In genomic region chr2:236993-237539, GRCh38 we compare ENCODE assay signal across 28 cellular contexts. TPM values are rescaled to one million over a fixed set of nuclear protein-coding genes. Genes with fewer than 3 reads are reported as not detected.
A peak's percentile ranks its signal among the peaks of the same experiment; 100 is the strongest.
DNase-seq lines count a peak whose midpoint lies in the region; ATAC-seq lines count a peak whose summit lies in the region.
"Had no signal": no experiment of that assay in that cellular context is flagged by ENCODE, and none has a peak within 500 bp of the region (broad histone marks: within the 10 kb centered on the region; RNA-seq: fewer than 3 reads in every experiment).

No MANE protein-coding gene starts in this region.

- peak overlapping the region; percentile 31 for H3K4me3 Mint-ChIP-seq in natural killer cell treated with Interleukin-12 subunit alpha and Interleukin-12 subunit beta and Interleukin-15 and Interleukin-18, amount 100 ng/mL, for 72 hours
- H3K4me3 Mint-ChIP-seq in activated CD4-positive, alpha-beta T cell treated with anti-CD3 and anti-CD28 coated beads for 36 hours: no peak overlapping the region
- H3K4me3 Mint-ChIP-seq: B cell; CD8-positive, alpha-beta T cell had no signal

- peaks cover 15% of the 10 kb centered on the region for H3K36me3 Mint-ChIP-seq in natural killer cell treated with Interleukin-12 subunit alpha and Interleukin-12 subunit beta and Interleukin-15 and Interleukin-18, amount 100 ng/mL, for 72 hours
- peaks cover 14% of the 10 kb centered on the region for H3K36me3 Mint-ChIP-seq in activated CD4-positive, alpha-beta T cell treated with anti-CD3 and anti-CD28 coated beads for 36 hours (ENCODE audit: low read depth)

- H3K4me1 Mint-ChIP-seq in natural killer cell treated with Interleukin-12 subunit alpha and Interleukin-12 subunit beta and Interleukin-15 and Interleukin-18, amount 100 ng/mL, for 72 hours (ENCODE audit: low read depth in 2 of 2): peaks cover 34 to 37% of the 10 kb centered on the region in 2 donors
- no peaks in the 10 kb centered on the region for H3K4me1 Mint-ChIP-seq in activated CD4-positive, alpha-beta T cell treated with anti-CD3 and anti-CD28 coated beads for 36 hours
- H3K4me1 Mint-ChIP-seq: B cell had no signal

- H3K9me3 Mint-ChIP-seq in natural killer cell treated with Interleukin-12 subunit alpha and Interleukin-12 subunit beta and Interleukin-15 and Interleukin-18, amount 100 ng/mL, for 72 hours: no peaks in the 10 kb centered on the region
- peaks cover 4% of the 10 kb centered on the region for H3K9me3 Mint-ChIP-seq in activated CD4-positive, alpha-beta T cell treated with anti-CD3 and anti-CD28 coated beads for 36 hours (ENCODE audit: low read depth)

- DNase-seq in caudate nucleus (lab: John Stamatoyannopoulos, UW): peak in 2 of 61 donors; percentile 19 to 23
- DNase-seq in iris pigment epithelial cell (ENCODE audit: low read depth): peak; percentile 22
- no peak for DNase-seq in natural killer cell treated with Interleukin-12 subunit alpha and Interleukin-12 subunit beta and Interleukin-15 and Interleukin-18, amount 100 ng/mL, for 72 hours (ENCODE audit: low spot score)
- peak; percentile 62 for DNase-seq in superior temporal gyrus (ENCODE audit: extremely low spot score)
- no peak for DNase-seq in activated naive CD4-positive, alpha-beta T cell treated with Interleukin-2 at 50 U/mL for 16 hours
- DNase-seq in activated CD4-positive, alpha-beta T cell treated with anti-CD3 and anti-CD28 coated beads for 36 hours: no peak
- DNase-seq in activated CD4-positive, alpha-beta T cell treated with anti-CD3 and anti-CD28 coated beads, Interleukin-2, amount 50 U/mL, for 48 hours: no peak
- no peak for DNase-seq in activated T-cell treated with anti-CD3 and anti-CD28 coated beads, Interleukin-2, amount 50 U/mL, for 48 hours
- DNase-seq: Caco-2; CD8-positive, alpha-beta T cell; EL; GDM1; KBM-7; NCI-H1105 treated with DMSO at 0.1 percent for 48 hours; NCI-H146; NCI-H2029; NCI-H526 treated with DMSO at 0.1 percent for 48 hours; SK-N-SH had no signal

- H3K27me3 Mint-ChIP-seq in natural killer cell treated with Interleukin-12 subunit alpha and Interleukin-12 subunit beta and Interleukin-15 and Interleukin-18, amount 100 ng/mL, for 72 hours: no peaks in the 10 kb centered on the region
- no peaks in the 10 kb centered on the region for H3K27me3 Mint-ChIP-seq in activated CD4-positive, alpha-beta T cell treated with anti-CD3 and anti-CD28 coated beads for 36 hours
- H3K27me3 Mint-ChIP-seq: B cell had no signal

- intact Hi-C loops in activated CD4-positive, alpha-beta T cell treated with anti-CD3 and anti-CD28 coated beads for 36 hours (cut with DNase I, micrococcal nuclease): no loop called here

- CTCF ChIA-PET in activated CD4-positive, alpha-beta T cell treated with anti-CD3 and anti-CD28 coated beads for 36 hours (lab: Charles Lee): interaction anchor here (0.6 to 1.3 kb wide), 5 partner anchors 10 to 1533 kb away, joined by 3 to 4 read pairs (median 4); no protein-coding TSS in a partner anchor

- H3K27ac Mint-ChIP-seq in natural killer cell treated with Interleukin-12 subunit alpha and Interleukin-12 subunit beta and Interleukin-15 and Interleukin-18, amount 100 ng/mL, for 72 hours: peak overlapping the region in 1 of 2 donors; percentile 51
- no peak overlapping the region for H3K27ac Mint-ChIP-seq in activated CD4-positive, alpha-beta T cell treated with anti-CD3 and anti-CD28 coated beads for 36 hours
- H3K27ac Mint-ChIP-seq: B cell; CD8-positive, alpha-beta T cell had no signal

- ATAC-seq in natural killer cell treated with Interleukin-12 subunit alpha and Interleukin-12 subunit beta and Interleukin-15 and Interleukin-18, amount 100 ng/mL, for 72 hours: no peak
- no peak for ATAC-seq in activated CD4-positive, alpha-beta T cell treated with anti-CD3 and anti-CD28 coated beads for 36 hours
- ATAC-seq: A549; CD8-positive, alpha-beta T cell; GM12878; HCT116; Panc1 had no signal

- POLR2A ChIA-PET in activated CD4-positive, alpha-beta T cell treated with anti-CD3 and anti-CD28 coated beads for 36 hours (lab: Charles Lee): interaction anchor here (0.7 kb wide), 1 partner anchor 19 kb away, joined by 4 read pairs; no protein-coding TSS in a partner anchor

- H3K27ac ChIP-seq in caudate nucleus (ENCODE audit: low read depth, low read length): peak overlapping the region; percentile 72
- H3K27ac ChIP-seq: A549, C4-2B had no signal

RNA-seq across cellular contexts. Expression of gene SH3YL1, which starts 26.8 kb away (rescaled TPM):
- total RNA-seq in natural killer cell treated with Interleukin-12 subunit alpha and Interleukin-12 subunit beta and Interleukin-15 and Interleukin-18, amount 100 ng/mL, for 72 hours: 10 to 100 TPM; 15.4 to 17.5 TPM
- 10 to 100 TPM; 17.7 to 18.1 TPM for total RNA-seq in activated CD4-positive, alpha-beta T cell treated with anti-CD3 and anti-CD28 coated beads for 36 hours

RNA-seq across cellular contexts. Expression of gene ACP1, which starts 27.7 kb away (rescaled TPM):
- 10 to 100 TPM; 94.2 to 96.1 TPM for total RNA-seq in natural killer cell treated with Interleukin-12 subunit alpha and Interleukin-12 subunit beta and Interleukin-15 and Interleukin-18, amount 100 ng/mL, for 72 hours
- total RNA-seq in activated CD4-positive, alpha-beta T cell treated with anti-CD3 and anti-CD28 coated beads for 36 hours: 100 to 1,000 TPM; 136 to 139 TPM

RNA-seq across cellular contexts. Expression of gene ALKAL2, which starts 50.8 kb away (rescaled TPM):
- total RNA-seq in natural killer cell treated with Interleukin-12 subunit alpha and Interleukin-12 subunit beta and Interleukin-15 and Interleukin-18, amount 100 ng/mL, for 72 hours: 1 to 10 TPM; 1.1 to 1.4 TPM
- total RNA-seq in activated CD4-positive, alpha-beta T cell treated with anti-CD3 and anti-CD28 coated beads for 36 hours: not detected
- total RNA-seq: Caco-2, GM12878, H4, LHCN-M2, MCF 10A, NCI-H460 had no signal

Comparison
In these comparisons a context has a peak if more than half of its experiments do, and no peak if none do; other contexts are left out.
1. DNase-seq: peak in iris pigment epithelial cell (single experiment) and superior temporal gyrus (single experiment); none in natural killer cell treated with Interleukin-12 subunit alpha and Interleukin-12 subunit beta and Interleukin-15 and Interleukin-18, amount 100 ng/mL, for 72 hours (single experiment), activated naive CD4-positive, alpha-beta T cell treated with Interleukin-2 at 50 U/mL for 16 hours (single experiment), activated CD4-positive, alpha-beta T cell treated with anti-CD3 and anti-CD28 coated beads for 36 hours (single experiment), activated CD4-positive, alpha-beta T cell treated with anti-CD3 and anti-CD28 coated beads, Interleukin-2, amount 50 U/mL, for 48 hours (0 of 2) and activated T-cell treated with anti-CD3 and anti-CD28 coated beads, Interleukin-2, amount 50 U/mL, for 48 hours (0 of 2).